8 cellular contexts compared by ENCODE assay signal in the genomic region with DNA sequence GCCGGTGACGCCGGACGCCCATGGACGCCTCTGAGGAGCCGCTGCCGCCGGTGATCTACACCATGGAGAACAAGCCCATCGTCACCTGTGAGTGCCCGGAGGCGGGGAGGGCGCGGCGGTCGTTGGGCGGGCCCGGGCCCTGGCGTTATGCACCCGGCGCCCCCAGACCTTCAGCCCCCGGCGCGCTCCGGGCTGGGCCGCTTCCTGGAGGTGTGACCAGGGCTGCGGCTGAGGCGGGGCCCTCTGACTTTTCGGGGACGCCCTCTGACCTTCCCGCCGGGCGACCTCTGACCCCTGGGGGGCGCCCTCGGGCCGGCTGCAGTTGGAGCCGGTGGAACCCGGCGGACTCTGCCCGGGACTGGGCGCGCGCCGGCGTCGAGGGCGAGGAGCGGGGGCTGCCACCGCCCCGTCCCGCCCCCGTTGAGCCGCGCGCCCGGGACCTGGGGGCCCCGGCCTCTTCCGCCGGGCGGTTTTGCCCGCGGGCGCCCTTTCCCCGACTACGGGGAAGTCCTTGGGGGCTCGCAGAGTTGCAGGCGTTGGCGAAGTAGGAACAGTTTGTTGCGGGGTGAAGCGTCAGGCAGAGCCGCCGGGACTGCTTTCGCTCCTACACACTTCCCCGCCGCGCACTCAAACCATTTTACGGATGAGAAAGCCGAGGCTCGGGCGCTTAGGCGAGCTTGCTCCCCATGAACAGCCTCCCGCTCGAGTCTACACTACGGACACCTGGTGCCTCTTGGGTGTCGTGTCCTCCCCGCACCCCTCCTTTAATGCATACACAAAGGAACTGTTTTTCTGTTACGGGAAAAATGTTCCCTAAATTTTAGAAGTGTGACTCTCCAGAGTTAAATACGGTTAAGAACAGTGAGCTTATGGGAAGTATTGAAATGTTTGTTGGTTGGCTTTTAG. TPM values are rescaled to one million over a fixed set of nuclear protein-coding genes. Genes with fewer than 3 reads are reported as not detected.
DNase-seq lines count a peak whose midpoint lies in the region; ATAC-seq and TF ChIP-seq lines count a peak whose summit lies in the region.

No MANE protein-coding gene starts in this region.

- peak overlapping the region; percentile 95 for H3K4me3 ChIP-seq in cardiac muscle cell
- H3K4me3 ChIP-seq in upper lobe of right lung, result peak overlapping the region; percentile 85

- peaks cover 19% of the 10 kb centered on the region for H3K36me3 Mint-ChIP-seq in CD4-positive, alpha-beta T cell (ENCODE audit: low read depth)

- H3K4me1 ChIP-seq in cardiac muscle cell (ENCODE audit: low read depth), result no peaks in the 10 kb centered on the region
- H3K4me1 ChIP-seq in upper lobe of right lung, result peaks cover 30% of the 10 kb centered on the region

- ATAC-seq in CD4-positive, alpha-beta T cell (ENCODE audit: poor library complexity), result peak; percentile 67
- peak; percentile 74 for ATAC-seq in GM19438 (IDR thresholded peaks at IDR 0.05; ENCODE audit: low read depth, unreplicated experiment)
- peak; percentile 81 for ATAC-seq in upper lobe of right lung

- intact Hi-C loops in CD4-positive, alpha-beta T cell (cut with DNase I, micrococcal nuclease), result loop anchor here (1.0 to 5.0 kb wide), 5 partner anchors 9 to 1120 kb away; a partner anchor contains a TSS
- intact Hi-C loops in posterior cingulate gyrus (cut with DNase I), result no loop called here
- intact Hi-C loops in upper lobe of right lung (cut with DNase I), result no loop called here

- TF ChIP-seq CTCF in CD4-positive, alpha-beta T cell (IDR thresholded peaks at IDR 0.05), result no peak
- TF ChIP-seq CTCF in cardiac muscle cell (IDR thresholded peaks at IDR 0.05; ENCODE audit: low read depth, low read length) (no peak), upper lobe of right lung (IDR thresholded peaks at IDR 0.05) (peak; percentile 33)

- H3K27ac Mint-ChIP-seq in CD4-positive, alpha-beta T cell, result peak overlapping the region; percentile 94

- no peaks in the 10 kb centered on the region for H3K9me3 ChIP-seq in CD4-positive, alpha-beta T cell (ENCODE audit: control insufficient read depth, low read length)
- H3K9me3 ChIP-seq in cardiac muscle cell (ENCODE audit: low read depth) (no peaks in the 10 kb centered on the region), upper lobe of right lung (no peaks in the 10 kb centered on the region)

- POLR2A ChIA-PET in CD4-positive, alpha-beta T cell (lab: Charles Lee), result interaction anchor here (0.7 to 4.4 kb wide), 14 partner anchors 11 to 1038 kb away, joined by 3 to 42 read pairs (median 4); a partner anchor contains a TSS

- peak; percentile 57 to 85 (median 74) for DNase-seq in CD4-positive, alpha-beta T cell
- DNase-seq in HK-2 (ENCODE audit: unreplicated experiment) (peak; percentile 54), SK-N-DZ (ENCODE audit: low spot score) (peak; percentile 28), cardiac muscle cell (ENCODE audit: low read depth in 1 of 2, low spot score in 1 of 2) (peak; percentile 27 to 70), posterior cingulate gyrus (peak; percentile 36 to 94 (median 57)), upper lobe of right lung (peak; percentile 90)
- peak; percentile 80 for DNase-seq in activated naive CD4-positive, alpha-beta T cell treated with anti-CD3 and anti-CD28 coated beads, Interleukin-2, amount 50 U/mL, for 16 hours

- H3K36me3 ChIP-seq in cardiac muscle cell (no peaks in the 10 kb centered on the region), upper lobe of right lung (no peaks in the 10 kb centered on the region)

- H3K4me3 Mint-ChIP-seq in CD4-positive, alpha-beta T cell, result peak overlapping the region; percentile 92

- no peaks in the 10 kb centered on the region for H3K9me3 Mint-ChIP-seq in CD4-positive, alpha-beta T cell

- H3K27me3 ChIP-seq in CD4-positive, alpha-beta T cell (ENCODE audit: control insufficient read depth, insufficient read depth, low read length), result no peaks in the 10 kb centered on the region
- H3K27me3 ChIP-seq in cardiac muscle cell, result no peaks in the 10 kb centered on the region
- H3K27me3 ChIP-seq in upper lobe of right lung, result no peaks in the 10 kb centered on the region

- H3K4me1 Mint-ChIP-seq in CD4-positive, alpha-beta T cell (ENCODE audit: low read depth), result peaks cover 50% of the 10 kb centered on the region

- CTCF ChIA-PET in CD4-positive, alpha-beta T cell (lab: Charles Lee), result interaction anchor here (0.6 to 2.2 kb wide), 10 partner anchors 9 to 223 kb away, joined by 3 to 9 read pairs (median 4); a partner anchor contains a TSS

- H3K27ac ChIP-seq in CD4-positive, alpha-beta T cell (ENCODE audit: low read depth, low read length), result peak overlapping the region; percentile 75
- H3K27ac ChIP-seq in cardiac muscle cell (peak overlapping the region; percentile 95), upper lobe of right lung (peak overlapping the region; percentile 94)

- H3K27me3 Mint-ChIP-seq in CD4-positive, alpha-beta T cell, result no peaks in the 10 kb centered on the region

RNA-seq across cellular contexts. Expression of a gene that starts 0.6 kb away (rescaled TPM):
- 100 to 1,000 TPM in 1 of 2 experiments, 10 to 100 TPM in 1; 98.1 to 101 TPM for total RNA-seq in CD4-positive, alpha-beta T cell
- 9.2 and 14.1 TPM in 2 replicates for polyA plus RNA-seq in SK-N-DZ (2014; cell fraction: cytosol; rRNA removed)
- polyA plus RNA-seq in SK-N-DZ (2014; cell fraction: nucleus; rRNA removed), result 20.6 and 24.7 TPM in 2 replicates
- total RNA-seq in cardiac muscle cell (12.6 and 14.5 TPM in 2 replicates), upper lobe of right lung (42.6 TPM)
- polyA plus RNA-seq in cardiac muscle cell, result 6.5 and 7.9 TPM in 2 replicates

Comparison
In these comparisons a context has a peak if more than half of its experiments do, and no peak if none do; other contexts are left out.
1. Peak in every context shown above with its lines: DNase-seq, ATAC-seq, H3K4me3 ChIP-seq and H3K27ac ChIP-seq.
2. DNase-seq: peak in every context shown above with its lines; median percentile 90 in upper lobe of right lung; 80 in activated naive CD4-positive, alpha-beta T cell treated with anti-CD3 and anti-CD28 coated beads, Interleukin-2, amount 50 U/mL, for 16 hours; 74 in CD4-positive, alpha-beta T cell; 57 in posterior cingulate gyrus; 54 in HK-2; 48 in cardiac muscle cell; 28 in SK-N-DZ.
3. intact Hi-C loops: an anchor here in CD4-positive, alpha-beta T cell (1.0 to 5.0 kb wide); none called in posterior cingulate gyrus and upper lobe of right lung.